12 cellular contexts compared by ENCODE assay signal in genomic region chr2:23617817-23618216, GRCh38.
A peak's percentile ranks its signal among the peaks of the same experiment; 100 is the strongest.
DNase-seq lines count a peak whose midpoint lies in the region; ATAC-seq and TF ChIP-seq lines count a peak whose summit lies in the region.
"Had no signal": no experiment of that assay in that cellular context is flagged by ENCODE, and none has a peak within 500 bp of the region (broad histone marks: within the 10 kb centered on the region; RNA-seq: fewer than 3 reads in every experiment).

No MANE protein-coding gene starts in this region.

- H3K27me3 ChIP-seq in esophagus (ENCODE audit: control insufficient read depth in 1 of 2, insufficient read depth in 2 of 2, low read length in 2 of 2), result no peaks in the 10 kb centered on the region
- H3K27me3 ChIP-seq in mucosa of rectum (ENCODE audit: control insufficient read depth in 2 of 2, insufficient read depth in 2 of 2, low read length in 2 of 2), result no peaks in the 10 kb centered on the region
- no peaks in the 10 kb centered on the region for H3K27me3 ChIP-seq in suprapubic skin

- H3K27ac ChIP-seq in esophagus (ENCODE audit: low read depth in 2 of 2, low read length in 1 of 2) (peak overlapping the region; percentile 68 to 80), mucosa of rectum (ENCODE audit: low read depth in 2 of 2, low read length in 2 of 2) (peak overlapping the region; percentile 62 to 68), suprapubic skin (peak overlapping the region; percentile 73)

- H3K4me1 Mint-ChIP-seq in effector memory CD8-positive, alpha-beta T cell (ENCODE audit: low read depth in 2 of 2), result peaks cover 6 to 8% of the 10 kb centered on the region in 2 donors

- WGBS in esophagus, 2 donors, result 60 to 71% methylated on average over 15 of the region's 15 CpGs
- 52% methylated on average over 15 of the region's 15 CpGs for WGBS in suprapubic skin

- no peaks in the 10 kb centered on the region for H3K36me3 Mint-ChIP-seq in effector memory CD8-positive, alpha-beta T cell (ENCODE audit: insufficient read depth)

- peak overlapping the region in 1 of 2 donors; percentile 6 for H3K9ac ChIP-seq in mucosa of rectum (ENCODE audit: low read depth in 1 of 2, low read length in 2 of 2)

- no peaks in the 10 kb centered on the region for H3K9me3 ChIP-seq in esophagus (ENCODE audit: control insufficient read depth in 2 of 2, insufficient read depth in 1 of 2, low read depth in 1 of 2, low read length in 1 of 2)
- no peaks in the 10 kb centered on the region for H3K9me3 ChIP-seq in mucosa of rectum (ENCODE audit: control insufficient read depth in 2 of 2, low read length in 2 of 2)
- H3K9me3 ChIP-seq in suprapubic skin, result no peaks in the 10 kb centered on the region

- H3K36me3 ChIP-seq in esophagus (ENCODE audit: control insufficient read depth in 2 of 2, insufficient read depth in 2 of 2, low read length in 1 of 2) (no peaks in the 10 kb centered on the region), mucosa of rectum (ENCODE audit: control insufficient read depth in 2 of 2, insufficient read depth in 2 of 2, low read length in 2 of 2) (no peaks in the 10 kb centered on the region), suprapubic skin (no peaks in the 10 kb centered on the region)

- TF ChIP-seq CTCF in suprapubic skin (IDR thresholded peaks at IDR 0.05), result no peak

- no peak overlapping the region for H3K4me3 ChIP-seq in esophagus (ENCODE audit: low read depth in 1 of 2, low read length in 2 of 2)
- H3K4me3 ChIP-seq in mucosa of rectum (ENCODE audit: low read length in 2 of 2), result no peak overlapping the region
- H3K4me3 ChIP-seq in suprapubic skin, result peak overlapping the region; percentile 16

- no peaks in the 10 kb centered on the region for H3K9me3 Mint-ChIP-seq in effector memory CD8-positive, alpha-beta T cell
- H3K9me3 Mint-ChIP-seq: CD4-positive, alpha-beta T cell had no signal

- H3K27me3 Mint-ChIP-seq in effector memory CD8-positive, alpha-beta T cell, result peaks cover 12 to 61% of the 10 kb centered on the region in 2 donors
- H3K27me3 Mint-ChIP-seq: CD4-positive, alpha-beta T cell had no signal

- no peak overlapping the region for H3K27ac Mint-ChIP-seq in effector memory CD8-positive, alpha-beta T cell
- H3K27ac Mint-ChIP-seq: CD4-positive, alpha-beta T cell had no signal

- no peak for ATAC-seq in stimulated activated naive CD8-positive, alpha-beta T cell treated with anti-CD3 and anti-CD28 coated beads, Interleukin-15, Interleukin-2, amounts not matched to agents 100 U/mL and 50 U/mL, for 24 hours
- no peak for ATAC-seq in effector memory CD8-positive, alpha-beta T cell (replicated peaks)

- peak; percentile 42 for DNase-seq in NCI-H2171 (lab: John Stamatoyannopoulos, UW)
- no peak for DNase-seq in suprapubic skin (ENCODE audit: low spot score in 2 of 2)
- DNase-seq in iPS-NIHi11 (ENCODE audit: low spot score), result no peak
- DNase-seq in stimulated activated naive CD8-positive, alpha-beta T cell treated with anti-CD3 and anti-CD28 coated beads, Interleukin-15, Interleukin-2, amounts not matched to agents 100 U/mL and 50 U/mL, for 24 hours, result no peak
- DNase-seq in effector memory CD8-positive, alpha-beta T cell, result no peak
- no peak for DNase-seq in A172 (ENCODE audit: low spot score)
- DNase-seq: CD4-positive, alpha-beta T cell; effector CD8-positive, alpha-beta T cell; MM.1S; NCI-H526 had no signal

- TF ChIP-seq EP300 in suprapubic skin (IDR thresholded peaks at IDR 0.05), result no peak

- TF ChIP-seq POLR2A in suprapubic skin (IDR thresholded peaks at IDR 0.05), result no peak

- H3K4me1 ChIP-seq in esophagus (ENCODE audit: control insufficient read depth in 2 of 2, insufficient read depth in 2 of 2, low read length in 1 of 2) (peaks cover 2 to 4% of the 10 kb centered on the region in 2 donors), mucosa of rectum (ENCODE audit: control insufficient read depth in 2 of 2, insufficient read depth in 2 of 2, low read length in 2 of 2) (peaks cover 0 to 3% of the 10 kb centered on the region in 2 donors), suprapubic skin (peaks cover 28% of the 10 kb centered on the region)

- H3K4me3 Mint-ChIP-seq in effector memory CD8-positive, alpha-beta T cell, result no peak overlapping the region
- H3K4me3 Mint-ChIP-seq: CD4-positive, alpha-beta T cell had no signal
